In genomic region chr1:167935252-167936067, GRCh38 we compare ENCODE assay signal across 8 cellular contexts. TPM values are rescaled to one million over a fixed set of nuclear protein-coding genes. Genes with fewer than 3 reads are reported as not detected.
A peak's percentile ranks its signal among the peaks of the same experiment; 100 is the strongest.
DNase-seq lines count a peak whose midpoint lies in the region; ATAC-seq and TF ChIP-seq lines count a peak whose summit lies in the region.

No MANE protein-coding gene starts in this region.

- POLR2A ChIA-PET in BJ (lab: Charles Lee) = no interaction called here

- H3K9me3 ChIP-seq in mucosa of stomach (ENCODE audit: control insufficient read depth, low read length) = no peaks in the 10 kb centered on the region

- TF ChIP-seq CTCF in BJ (IDR thresholded peaks at IDR 0.05; ENCODE audit: insufficient read depth, low read depth, low read length) = 0 out of 2 replicates have a peak, but pooled peaks have one; percentile 2
- TF ChIP-seq CTCF in epithelial cell of esophagus (IDR thresholded peaks at IDR 0.05; ENCODE audit: insufficient read depth, low read depth, low read length, missing control alignments) = no peak

- ATAC-seq in GM18870 (IDR thresholded peaks at IDR 0.05; ENCODE audit: unreplicated experiment) (peak; percentile 6), HG03064 (IDR thresholded peaks at IDR 0.05; ENCODE audit: low read depth, unreplicated experiment) (peak; percentile 6)

- H3K36me3 ChIP-seq in BJ (ENCODE audit: control insufficient read depth, insufficient read depth, low read length) (no peaks in the 10 kb centered on the region), mucosa of stomach (ENCODE audit: control insufficient read depth, insufficient read depth, low read length) (no peaks in the 10 kb centered on the region)

- H3K4me1 ChIP-seq in mucosa of stomach (ENCODE audit: control insufficient read depth, insufficient read depth, low read length) = no peaks in the 10 kb centered on the region

- CTCF ChIA-PET in BJ (lab: Yijun Ruan, JAX) = interaction anchor here (1.1 to 1.5 kb wide), 5 partner anchors 16 to 147 kb away, joined by 3 to 6 read pairs (median 4); no protein-coding TSS in a partner anchor

- DNase-seq in BJ (ENCODE audit: low read depth) (peak; percentile 3), NCI-H460 (ENCODE audit: extremely low read depth, low read depth) (peak; percentile 34), epithelial cell of esophagus (ENCODE audit: low read depth) (peak; percentile 43), superior temporal gyrus (ENCODE audit: extremely low spot score) (peak; percentile 62)
- peak; percentile 2 to 4 for DNase-seq in activated CD4-positive, alpha-beta T cell treated with anti-CD3 and anti-CD28 coated beads, Interleukin-2, amount 50 U/mL, for 4 hours

- peak overlapping the region; percentile 93 for H3K9ac ChIP-seq in mucosa of stomach (ENCODE audit: low read length)

- H3K4me3 ChIP-seq in BJ (ENCODE audit: low read depth, low read length) = peak overlapping the region; percentile 99
- peak overlapping the region; percentile 80 for H3K4me3 ChIP-seq in epithelial cell of esophagus (ENCODE audit: low read length)
- peak overlapping the region; percentile 60 for H3K4me3 ChIP-seq in mucosa of stomach (ENCODE audit: low read length)

- H3K27me3 ChIP-seq in BJ (ENCODE audit: control insufficient read depth, insufficient read depth, low read length) (no peaks in the 10 kb centered on the region), mucosa of stomach (ENCODE audit: control insufficient read depth, insufficient read depth, low read length) (no peaks in the 10 kb centered on the region)

RNA-seq across cellular contexts. Expression of gene DCAF6, which starts 1.0 kb away (rescaled TPM):
- 50.8 and 98.3 TPM in 2 replicates for polyA plus RNA-seq in BJ (2011; rRNA removed)
- polyA minus RNA-seq in BJ (2011; rRNA and poly(A)+ RNA removed) = 42.2 and 54.3 TPM in 2 replicates
- 41.5 and 46.2 TPM in 2 replicates for total RNA-seq in NCI-H460 (2014; rRNA removed; shearing (Covaris generic))
- 26.6 and 42.5 TPM in 2 replicates for polyA plus RNA-seq in NCI-H460 (2014; cell fraction: nucleus; rRNA removed)

RNA-seq across cellular contexts. Expression of gene MPC2, which starts 1.4 kb away (rescaled TPM):
- polyA plus RNA-seq in BJ (2011; rRNA removed) = 24.2 and 47.9 TPM in 2 replicates
- 5.6 and 7.5 TPM in 2 replicates for polyA minus RNA-seq in BJ (2011; rRNA and poly(A)+ RNA removed)
- 80.3 and 82.7 TPM in 2 replicates for total RNA-seq in NCI-H460 (2014; rRNA removed; shearing (Covaris generic))
- 49.8 and 55.3 TPM in 2 replicates for polyA plus RNA-seq in NCI-H460 (2014; cell fraction: nucleus; rRNA removed)

RNA-seq across cellular contexts. Expression of gene ADCY10, which starts 21.5 kb away (rescaled TPM):
- polyA plus RNA-seq in BJ (2011; rRNA removed) = 0.02 and 0.05 TPM in 2 replicates
- polyA minus RNA-seq in BJ (2011; rRNA and poly(A)+ RNA removed) = 0.05 TPM in 1 of 2 replicates, not detected in the other
- 0.72 TPM in 1 of 2 replicates, not detected in the other for total RNA-seq in NCI-H460 (2014; rRNA removed; shearing (Covaris generic))
- not detected in 2 replicates for polyA plus RNA-seq in NCI-H460 (2014; cell fraction: nucleus; rRNA removed)

Comparison
In these comparisons a context has a peak if more than half of its experiments do, and no peak if none do; other contexts are left out.
1. Peak in every context shown above with its lines: DNase-seq, ATAC-seq and H3K4me3 ChIP-seq.
2. DNase-seq: peak in every context shown above with its lines; median percentile 62 in superior temporal gyrus; 43 in epithelial cell of esophagus; 34 in NCI-H460; 3 in BJ; 3 in activated CD4-positive, alpha-beta T cell treated with anti-CD3 and anti-CD28 coated beads, Interleukin-2, amount 50 U/mL, for 4 hours.